8 cellular contexts compared by ENCODE assay signal in genomic region chr12:128797119-128798118, GRCh38. TPM values are rescaled to one million over a fixed set of nuclear protein-coding genes. Genes with fewer than 3 reads are reported as not detected.
A peak's percentile ranks its signal among the peaks of the same experiment; 100 is the strongest.
DNase-seq lines count a peak whose midpoint lies in the region; ATAC-seq and TF ChIP-seq lines count a peak whose summit lies in the region.

No MANE protein-coding gene starts in this region.

- DNase-seq in AG10803 (ENCODE audit: low read depth) (peak; percentile 60), epithelial cell of esophagus (ENCODE audit: low read depth) (peak; percentile 30), NCI-H524 treated with DMSO at 0.1 percent for 48 hours (lab: John Stamatoyannopoulos, UW) (no peak), AML-193 (lab: John Stamatoyannopoulos, UW) (no peak), NCI-H1092 (lab: John Stamatoyannopoulos, UW) (no peak), lower leg skin (ENCODE audit: low spot score in 2 of 2) (no peak)

- H3K4me3 ChIP-seq in AG10803 (ENCODE audit: low read length): no peak overlapping the region
- H3K4me3 ChIP-seq in epithelial cell of esophagus (ENCODE audit: low read length): no peak overlapping the region
- no peak overlapping the region for H3K4me3 ChIP-seq in lower leg skin (ENCODE audit: low read depth, poor library complexity, severe bottlenecking)

- no peak for TF ChIP-seq POLR2A in lower leg skin (IDR thresholded peaks at IDR 0.05)

- intact Hi-C loops in lower leg skin (cut with DNase I; ENCODE audit: low total_unique reads): no loop called here

- ATAC-seq in GM19468 (IDR thresholded peaks at IDR 0.05; ENCODE audit: extremely low read depth, unreplicated experiment) (peak; percentile 37), HG03520 (IDR thresholded peaks at IDR 0.05; ENCODE audit: unreplicated experiment) (peak; percentile 33)

- WGBS in lower leg skin, 2 donors: 80 to 82% methylated on average over 20 of the region's 20 CpGs

- TF ChIP-seq CTCF in AG10803 (conservative IDR thresholded peaks at IDR 0.05; ENCODE audit: low read length) (no peak), epithelial cell of esophagus (IDR thresholded peaks at IDR 0.05; ENCODE audit: insufficient read depth, low read depth, low read length, missing control alignments) (no peak), lower leg skin (IDR thresholded peaks at IDR 0.05) (no peak)

RNA-seq across cellular contexts. Expression of gene SLC15A4, which starts 26.3 kb away (rescaled TPM):
- total RNA-seq in lower leg skin: 10 to 100 TPM; 41.3 to 55.1 (median 43.6) TPM

RNA-seq across cellular contexts. Expression of gene GLT1D1, which starts 55.9 kb away (rescaled TPM):
- 1 to 10 TPM; 1.5 to 2.2 (median 1.9) TPM for total RNA-seq in lower leg skin

Comparison
In these comparisons a context has a peak if more than half of its experiments do, and no peak if none do; other contexts are left out.
1. DNase-seq: peak in AG10803 (single experiment) and epithelial cell of esophagus (single experiment); none in NCI-H524 treated with DMSO at 0.1 percent for 48 hours (single experiment), AML-193 (0 of 2), NCI-H1092 (single experiment) and lower leg skin (0 of 2).